In genomic region chr11:2401436-2401984, GRCh38 we compare ENCODE assay signal across 9 cellular contexts. TPM values are rescaled to one million over a fixed set of nuclear protein-coding genes. Genes with fewer than 3 reads are reported as not detected.
DNase-seq lines count a peak whose midpoint lies in the region; ATAC-seq and TF ChIP-seq lines count a peak whose summit lies in the region.
"Had no signal": no experiment of that assay in that cellular context is flagged by ENCODE, and none has a peak within 500 bp of the region (broad histone marks: within the 10 kb centered on the region; RNA-seq: fewer than 3 reads in every experiment).

No MANE protein-coding gene starts in this region.

- H3K4me1 ChIP-seq in body of pancreas (peaks cover 29% of the 10 kb centered on the region), mesodermal cell (ENCODE audit: control insufficient read depth, insufficient read depth, low read length, poor library complexity, severe bottlenecking) (peaks cover 16% of the 10 kb centered on the region), aorta (ENCODE audit: control insufficient read depth in 1 of 2, insufficient read depth in 2 of 2, low read length in 2 of 2) (no peaks in the 10 kb centered on the region)

- no peak for ATAC-seq in stimulated activated naive CD8-positive, alpha-beta T cell treated with anti-CD3 and anti-CD28 coated beads, Interleukin-15, Interleukin-2, amounts not matched to agents 100 U/mL and 50 U/mL, for 24 hours
- ATAC-seq in body of pancreas: no peak
- no peak for ATAC-seq in aorta (ENCODE audit: low FRiP score)

- H3K4me1 Mint-ChIP-seq in stimulated activated naive CD8-positive, alpha-beta T cell treated with anti-CD3 and anti-CD28 coated beads, Interleukin-15, Interleukin-2, amounts not matched to agents 100 ng/mL and 50 ng/mL, for 24 hours (ENCODE audit: low read depth): peaks cover 8% of the 10 kb centered on the region

- no peak for TF ChIP-seq POLR2A in body of pancreas (IDR thresholded peaks at IDR 0.05)

- peak overlapping the region in 2 of 4 donors; percentile 60 to 83 for H3K27ac ChIP-seq in body of pancreas
- H3K27ac ChIP-seq in mesodermal cell (ENCODE audit: low read depth, low read length, severe bottlenecking): peak overlapping the region; percentile 78
- H3K27ac ChIP-seq in aorta (ENCODE audit: low read depth in 1 of 2, low read length in 2 of 2): no peak overlapping the region

- H3K27me3 Mint-ChIP-seq in stimulated activated naive CD8-positive, alpha-beta T cell treated with anti-CD3 and anti-CD28 coated beads, Interleukin-15, Interleukin-2, amounts not matched to agents 100 ng/mL and 50 ng/mL, for 24 hours: no peaks in the 10 kb centered on the region

- 18 to 26% methylated on average over 7 to 12 of the region's 12 CpGs for WGBS in body of pancreas, 2 donors
- WGBS in mesodermal cell (ENCODE audit: insufficient coverage in 2 of 2), 2 experiments: 59 to 60% methylated on average over 10 to 11 of the region's 12 CpGs
- 40 to 46% methylated on average over 12 of the region's 12 CpGs for WGBS in aorta, 2 donors

- peak overlapping the region; percentile 91 for H3K4me3 Mint-ChIP-seq in stimulated activated naive CD8-positive, alpha-beta T cell treated with anti-CD3 and anti-CD28 coated beads, Interleukin-15, Interleukin-2, amounts not matched to agents 100 ng/mL and 50 ng/mL, for 24 hours

- H3K27me3 ChIP-seq in body of pancreas (no peaks in the 10 kb centered on the region), aorta (ENCODE audit: control insufficient read depth in 1 of 2, insufficient read depth in 2 of 2, low read length in 1 of 2) (no peaks in the 10 kb centered on the region)

- no peaks in the 10 kb centered on the region for H3K9me3 Mint-ChIP-seq in stimulated activated naive CD8-positive, alpha-beta T cell treated with anti-CD3 and anti-CD28 coated beads, Interleukin-15, Interleukin-2, amounts not matched to agents 100 ng/mL and 50 ng/mL, for 24 hours

- intact Hi-C loops in body of pancreas (cut with DNase I): no loop called here
- intact Hi-C loops in aorta (cut with DNase I): loop anchor here in 1 of 2 donors (2.0 to 5.0 kb wide), 3 partner anchors 19 to 1124 kb away; no protein-coding TSS in a partner anchor

- H3K9me3 ChIP-seq in body of pancreas (no peaks in the 10 kb centered on the region), mesodermal cell (ENCODE audit: control insufficient read depth, low read length) (no peaks in the 10 kb centered on the region), aorta (ENCODE audit: control insufficient read depth, low read length) (no peaks in the 10 kb centered on the region)

- H3K4me3 ChIP-seq in body of pancreas (peak overlapping the region; percentile 89 to 92), mesodermal cell (ENCODE audit: extremely low read depth, insufficient read depth, low read length, poor library complexity, severe bottlenecking) (peak overlapping the region; percentile 98), aorta (ENCODE audit: low read length in 2 of 2) (peak overlapping the region; percentile 68 to 72)

- no peak for TF ChIP-seq CTCF in body of pancreas (IDR thresholded peaks at IDR 0.05)

- peaks cover 0 to 14% of the 10 kb centered on the region in 2 donors for H3K36me3 ChIP-seq in body of pancreas (replicated peaks in 1 of 2; ENCODE audit: insufficient read depth in 1 of 2, low read depth in 2 of 2)
- peaks cover 46% of the 10 kb centered on the region for H3K36me3 ChIP-seq in mesodermal cell (ENCODE audit: control insufficient read depth, insufficient read depth, low read length)
- peaks cover 0 to 3% of the 10 kb centered on the region in 2 donors for H3K36me3 ChIP-seq in aorta (ENCODE audit: control insufficient read depth in 1 of 2, insufficient read depth in 2 of 2, low read length in 1 of 2)

- no peak for DNase-seq in stimulated activated naive CD8-positive, alpha-beta T cell treated with anti-CD3 and anti-CD28 coated beads, Interleukin-15, Interleukin-2, amounts not matched to agents 100 U/mL and 50 U/mL, for 24 hours
- no peak for DNase-seq in body of pancreas
- no peak for DNase-seq in aorta
- DNase-seq in ureter (ENCODE audit: low spot score): no peak
- DNase-seq in COLO829 (ENCODE audit: low spot score): no peak
- no peak for DNase-seq in germinal center (ENCODE audit: low spot score)
- DNase-seq: stimulated activated CD4-positive, alpha-beta T cell treated with anti-CD3 and anti-CD28 coated beads, Interleukin-4, amount 100 ng/mL, for 1 hour had no signal

- peaks cover 16% of the 10 kb centered on the region for H3K36me3 Mint-ChIP-seq in stimulated activated naive CD8-positive, alpha-beta T cell treated with anti-CD3 and anti-CD28 coated beads, Interleukin-15, Interleukin-2, amounts not matched to agents 100 ng/mL and 50 ng/mL, for 24 hours (ENCODE audit: low read depth)

- H3K27ac Mint-ChIP-seq in stimulated activated naive CD8-positive, alpha-beta T cell treated with anti-CD3 and anti-CD28 coated beads, Interleukin-15, Interleukin-2, amounts not matched to agents 100 ng/mL and 50 ng/mL, for 24 hours: peak overlapping the region; percentile 83

RNA-seq across cellular contexts. Expression of gene TSSC4, which starts 1.0 kb away (rescaled TPM):
- total RNA-seq in body of pancreas: 10 to 100 TPM; 21.5 to 25.7 TPM
- polyA plus RNA-seq in mesodermal cell (2013, experiment 1 of 2): 33.0 TPM
- polyA plus RNA-seq in mesodermal cell (2013, experiment 2 of 2): 33.4 TPM
- total RNA-seq in aorta: 10 to 100 TPM; 35.2 to 44.3 TPM
- polyA plus RNA-seq in aorta: 10 to 100 TPM; 42.9 to 64.4 TPM
- 41.6 TPM for total RNA-seq in ureter

RNA-seq across cellular contexts. Expression of gene CD81, which starts 24.4 kb away (rescaled TPM):
- 100 to 1,000 TPM; 217 to 332 TPM for total RNA-seq in body of pancreas
- 335 TPM for polyA plus RNA-seq in mesodermal cell (2013, experiment 1 of 2)
- 274 TPM for polyA plus RNA-seq in mesodermal cell (2013, experiment 2 of 2)
- 100 to 1,000 TPM; 538 to 620 TPM for total RNA-seq in aorta
- 100 to 1,000 TPM; 363 to 784 TPM for polyA plus RNA-seq in aorta
- 831 TPM for total RNA-seq in ureter

RNA-seq across cellular contexts. Expression of gene TRPM5, which starts 42.8 kb away (rescaled TPM):
- 1 to 10 TPM in 1 of 2 donors, under 1 TPM in 1; under 0.01 to 2.6 TPM for total RNA-seq in body of pancreas
- 0.07 TPM for polyA plus RNA-seq in mesodermal cell (2013, experiment 1 of 2)
- polyA plus RNA-seq in mesodermal cell (2013, experiment 2 of 2): 0.15 TPM
- not detected for total RNA-seq in aorta
- under 1 TPM in 1 of 2 donors, not detected in 1; 0.25 TPM for polyA plus RNA-seq in aorta
- 0.60 TPM for total RNA-seq in ureter

RNA-seq across cellular contexts. Expression of gene KCNQ1, which starts 43.3 kb away (rescaled TPM):
- total RNA-seq in body of pancreas (10 to 100 TPM; 38.9 to 46.1 TPM), aorta (10 to 100 TPM in 1 of 2 donors, 1 to 10 TPM in 1; 6.2 to 11.5 TPM), ureter (63.0 TPM)
- 1.6 TPM for polyA plus RNA-seq in mesodermal cell (2013, experiment 1 of 2)
- 0.86 TPM for polyA plus RNA-seq in mesodermal cell (2013, experiment 2 of 2)
- 1 to 10 TPM in 1 of 2 donors, under 1 TPM in 1; 0.67 to 5.4 TPM for polyA plus RNA-seq in aorta
